ENCODE assay signal across 23 cellular contexts in genomic region chr10:3401491-3401938, GRCh38.
A peak's percentile ranks its signal among the peaks of the same experiment; 100 is the strongest.
DNase-seq lines count a peak whose midpoint lies in the region; ATAC-seq and TF ChIP-seq lines count a peak whose summit lies in the region.
"Had no signal": no experiment of that assay in that cellular context is flagged by ENCODE, and none has a peak within 500 bp of the region (broad histone marks: within the 10 kb centered on the region; RNA-seq: fewer than 3 reads in every experiment).

No MANE protein-coding gene starts in this region.

- DNase-seq in BJ (ENCODE audit: low read depth) (peak; percentile 74), HK-2 (ENCODE audit: unreplicated experiment) (peak; percentile 33), astrocyte of the spinal cord (ENCODE audit: low read depth, low spot score) (peak; percentile 42), iris pigment epithelial cell (ENCODE audit: low read depth) (peak; percentile 93), NCI-H1092 (lab: John Stamatoyannopoulos, UW) (no peak)
- no peak for DNase-seq in activated CD4-positive, CD25-positive, alpha-beta regulatory T cell treated with anti-CD3 and anti-CD28 coated beads, Interleukin-2, amount 50 U/mL, for 72 hours
- DNase-seq: activated CD4-positive, alpha-beta memory T cell treated with anti-CD3 and anti-CD28 coated beads, Interleukin-2, amount 10 ng/mL, durations not matched to agents 7 days and 5 days; activated T-cell treated with anti-CD3 and anti-CD28 coated beads, Interleukin-2, amount 50 U/mL, for 4 hours; COR-L47; erythroblast; heart right ventricle; MV-4-11; naive thymus-derived CD8-positive, alpha-beta T cell; NCI-H2081; Right ventricle myocardium superior; stimulated activated CD4-positive, alpha-beta T cell treated with anti-CD3 and anti-CD28 coated beads, Interleukin-4, amount 100 ng/mL, for 1 hour had no signal

- H3K4me3 ChIP-seq in BJ (ENCODE audit: low read depth, low read length) (no peak overlapping the region), astrocyte of the spinal cord (ENCODE audit: low read depth, low read length) (no peak overlapping the region)
- H3K4me3 ChIP-seq: breast epithelium, GM12878, GM23338, heart right ventricle, skin epidermis, vagina had no signal

- H3K36me3 ChIP-seq in BJ (ENCODE audit: control insufficient read depth, insufficient read depth, low read length), result no peaks in the 10 kb centered on the region
- H3K36me3 ChIP-seq: breast epithelium, heart right ventricle, vagina had no signal

- in situ Hi-C loops in astrocyte of the spinal cord (cut with HindIII; ENCODE audit: low sequenced_read_pairs), result no loop called here

- H3K27me3 ChIP-seq in BJ (ENCODE audit: control insufficient read depth, insufficient read depth, low read length), result peaks cover 5% of the 10 kb centered on the region
- H3K27me3 ChIP-seq: breast epithelium, heart right ventricle, vagina had no signal

- TF ChIP-seq CTCF in BJ (IDR thresholded peaks at IDR 0.05; ENCODE audit: insufficient read depth, low read depth, low read length) (no peak), astrocyte of the spinal cord (IDR thresholded peaks at IDR 0.05; ENCODE audit: low read depth, low read length) (no peak)

- POLR2A ChIA-PET in BJ (lab: Charles Lee), result no interaction called here

- CTCF ChIA-PET in BJ (lab: Yijun Ruan, JAX), result no interaction called here

- no peak for ATAC-seq in HG03108 (IDR thresholded peaks at IDR 0.05; ENCODE audit: unreplicated experiment)
- no peak for ATAC-seq in GM21360 (IDR thresholded peaks at IDR 0.05; ENCODE audit: unreplicated experiment)
- ATAC-seq: activated T-cell treated with anti-CD3 and anti-CD28 coated beads, Interleukin-2, amount 50 U/mL, for 4 hours; GM12878; GM23338; heart right ventricle; naive thymus-derived CD8-positive, alpha-beta T cell had no signal

Comparison
In these comparisons a context has a peak if more than half of its experiments do, and no peak if none do; other contexts are left out.
1. DNase-seq: peak in BJ (single experiment), HK-2 (single experiment), astrocyte of the spinal cord (single experiment) and iris pigment epithelial cell (single experiment); none in activated CD4-positive, CD25-positive, alpha-beta regulatory T cell treated with anti-CD3 and anti-CD28 coated beads, Interleukin-2, amount 50 U/mL, for 72 hours (single experiment) and NCI-H1092 (single experiment).